Comparison of ENCODE assay signal across 1 cellular context in the genomic region with DNA sequence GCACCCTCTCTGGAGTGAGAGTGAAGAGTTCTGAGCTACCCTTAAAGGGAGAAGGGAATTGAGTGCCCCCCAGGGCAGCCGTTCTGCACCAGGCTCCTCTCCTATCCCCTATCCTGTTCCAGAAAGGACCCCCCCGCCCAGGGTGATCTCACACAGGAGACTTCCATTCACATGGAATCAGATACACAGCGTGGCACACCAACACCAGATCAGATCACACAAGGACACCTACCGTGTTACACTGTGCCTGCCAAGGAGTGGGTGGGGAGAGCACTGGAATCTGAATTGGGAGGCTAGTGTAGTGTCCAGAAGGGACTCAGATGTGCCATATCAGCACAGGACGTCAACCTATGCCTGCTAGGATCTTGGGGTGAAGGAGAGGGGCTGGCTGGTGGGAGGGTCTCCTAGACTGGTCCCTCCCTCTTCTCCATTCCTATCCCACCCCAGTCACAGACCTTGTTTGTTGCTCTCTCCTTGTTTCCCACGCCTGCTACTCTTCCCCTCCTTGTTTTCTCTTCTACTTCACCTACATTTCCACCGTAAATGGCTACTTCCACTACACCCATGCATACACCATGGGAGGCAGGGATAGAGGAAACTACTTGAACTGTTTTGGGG.
TF ChIP-seq lines count a peak whose summit lies in the region.

No MANE protein-coding gene starts in this region.

TF ChIP-seq in GM12891, 5 proteins besides CTCF, POLR2A, EP300 and RAD21:
- TF ChIP-seq PAX5 (IDR thresholded peaks at IDR 0.05; ENCODE audit: insufficient read depth, low read length, severe bottlenecking) (no peak), TAF1 (IDR thresholded peaks at IDR 0.05; ENCODE audit: low read depth, low read length) (no peak), SPI1 (IDR thresholded peaks at IDR 0.05; ENCODE audit: low read depth, low read length) (no peak), POLR2AphosphoS5 (IDR thresholded peaks at IDR 0.05; ENCODE audit: low read depth, low read length) (no peak), POU2F2 (IDR thresholded peaks at IDR 0.05; ENCODE audit: low read depth, low read length) (no peak)
TF ChIP-seq in GM12891: peak in this region for 0.
